In genomic region chr6:35610830-35611229, GRCh38 we compare ENCODE assay signal across 1 cellular context.
TF ChIP-seq lines count a peak whose summit lies in the region.

No MANE protein-coding gene starts in this region.

TF ChIP-seq in GM23338, 12 proteins besides CTCF, POLR2A, EP300 and RAD21 (continued from another document):
- TF ChIP-seq ETS1 (IDR thresholded peaks at IDR 0.05) (no peak), ZNF462 (CRISPR knock-in tag; IDR thresholded peaks at IDR 0.05) (no peak), JUNB (IDR thresholded peaks at IDR 0.05; ENCODE audit: unreplicated experiment) (no peak), EZH2 (IDR thresholded peaks at IDR 0.05; ENCODE audit: low read depth, unreplicated experiment) (no peak), NANOG (IDR thresholded peaks at IDR 0.05; ENCODE audit: borderline replicate concordance) (no peak)
TF ChIP-seq in GM23338: peak in this region for 0.
